In the genomic region with DNA sequence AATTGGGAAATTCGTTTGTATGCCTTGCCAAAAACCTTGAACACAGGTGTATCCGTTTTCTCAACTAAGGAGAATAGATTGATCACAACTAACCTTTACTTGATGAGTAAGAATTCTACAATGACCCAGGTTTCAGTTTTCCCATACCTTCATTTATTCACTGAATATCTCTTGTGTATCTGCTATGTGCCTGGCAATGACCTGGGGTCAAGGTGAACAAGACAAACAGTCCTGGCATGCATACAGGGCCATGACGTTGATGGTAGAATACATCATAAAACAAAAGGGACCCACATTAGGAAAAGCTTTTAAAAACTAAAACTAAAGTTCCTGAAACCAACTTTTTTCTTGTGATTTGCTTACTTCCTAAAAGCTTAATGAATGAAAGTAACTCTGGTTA, we compare ENCODE assay signal across 21 cellular contexts. TPM values are rescaled to one million over a fixed set of nuclear protein-coding genes. Genes with fewer than 3 reads are reported as not detected.
DNase-seq lines count a peak whose midpoint lies in the region; ATAC-seq and TF ChIP-seq lines count a peak whose summit lies in the region.
"Had no signal": no experiment of that assay in that cellular context is flagged by ENCODE, and none has a peak within 500 bp of the region (broad histone marks: within the 10 kb centered on the region; RNA-seq: fewer than 3 reads in every experiment).

No MANE protein-coding gene starts in this region.

- H3K4me1 ChIP-seq in breast epithelium (no peaks in the 10 kb centered on the region), Panc1 (ENCODE audit: control insufficient read depth, insufficient read depth, low read length) (peaks cover 26% of the 10 kb centered on the region), right lobe of liver (peaks cover 0 to 25% (median 10%) of the 10 kb centered on the region in 4 donors)

- no peak overlapping the region for H3K4me3 ChIP-seq in breast epithelium
- H3K4me3 ChIP-seq in Panc1 (ENCODE audit: low read depth in 2 of 2, low read length in 2 of 2), result no peak overlapping the region
- no peak overlapping the region for H3K4me3 ChIP-seq in right lobe of liver
- H3K4me3 ChIP-seq: A549 had no signal

- TF ChIP-seq CTCF in breast epithelium (IDR thresholded peaks at IDR 0.05), result no peak
- TF ChIP-seq CTCF in MCF 10A (IDR thresholded peaks at IDR 0.05; ENCODE audit: unreplicated experiment), result no peak
- no peak for TF ChIP-seq CTCF in Panc1 (IDR thresholded peaks at IDR 0.05)
- TF ChIP-seq CTCF in right lobe of liver (IDR thresholded peaks at IDR 0.05), result no peak
- TF ChIP-seq CTCF in GM13977 (IDR thresholded peaks at IDR 0.05; ENCODE audit: extremely low read depth, insufficient read depth, missing control alignments), result no peak

- no peak for TF ChIP-seq POLR2A in breast epithelium (IDR thresholded peaks at IDR 0.05)
- TF ChIP-seq POLR2A in right lobe of liver (IDR thresholded peaks at IDR 0.05), result no peak

- in situ Hi-C loops in Panc1 (cut with HindIII; ENCODE audit: low pct_unique_long_range_greater_than_20kb, low sequenced_read_pairs), result loop anchor here (5.0 kb wide), 1 partner anchor 35 kb away; the partner anchor contains the start of gene EXOSC10
- in situ Hi-C loops in GM13977 (cut with MboI; ENCODE audit: low pct_unique_long_range_greater_than_20kb, low sequenced_read_pairs, unreplicated experiment), result no loop called here

- H3K27ac ChIP-seq in breast epithelium (peak overlapping the region; percentile 66 to 72), Panc1 (ENCODE audit: low read length) (peak overlapping the region; percentile 92), right lobe of liver (no peak overlapping the region)
- H3K27ac ChIP-seq: 22Rv1, A549, C4-2B had no signal

- POLR2A ChIA-PET in MCF 10A (lab: Yijun Ruan, JAX), result interaction anchor here (0.5 to 1.1 kb wide), 2 partner anchors 41 to 258 kb away, joined by 3 read pairs; no protein-coding TSS in a partner anchor
- POLR2A ChIA-PET in Panc1 (lab: Charles Lee), result no interaction called here

- no peak for DNase-seq in breast epithelium (ENCODE audit: low spot score in 2 of 2)
- DNase-seq in MCF 10A (ENCODE audit: unreplicated experiment), result no peak
- DNase-seq in Panc1 (ENCODE audit: low read depth, low spot score), result no peak
- DNase-seq in right lobe of liver, result peak in 2 of 3 donors; percentile 32 to 58
- no peak for DNase-seq in SW480 (ENCODE audit: low spot score)
- no peak for DNase-seq in GM13977 (ENCODE audit: low spot score)
- DNase-seq: AML-193; CD4-positive, alpha-beta memory T cell; DMS153; DMS79; GDM1; H9 had no signal

- H3K36me3 ChIP-seq in breast epithelium, result peaks cover 5% of the 10 kb centered on the region
- H3K36me3 ChIP-seq in Panc1 (ENCODE audit: control insufficient read depth, insufficient read depth, low read length), result peaks cover 30% of the 10 kb centered on the region
- peaks cover 0 to 55% (median 31%) of the 10 kb centered on the region in 4 donors for H3K36me3 ChIP-seq in right lobe of liver

- CTCF ChIA-PET in MCF 10A (lab: Yijun Ruan, JAX) (interaction anchor here (0.6 to 1.3 kb wide), 2 partner anchors 11 to 112 kb away, joined by 3 read pairs; no protein-coding TSS in a partner anchor), Panc1 (lab: Charles Lee) (interaction anchor here (0.6 kb wide), 1 partner anchor 31 kb away, joined by 4 read pairs; no protein-coding TSS in a partner anchor)

- peaks cover 11% of the 10 kb centered on the region for H3K4me1 Mint-ChIP-seq in MCF 10A (ENCODE audit: insufficient read depth, unreplicated experiment)
- no peaks in the 10 kb centered on the region for H3K4me1 Mint-ChIP-seq in activated T-helper 17 cell treated with anti-CD3 and anti-CD28 coated beads, Interleukin-2, amount 50 U/mL, for 72 hours
- H3K4me1 Mint-ChIP-seq: CD4-positive, alpha-beta memory T cell; H9 had no signal

- BruUV-seq in MCF 10A (replicated peaks; lab: Mats Ljungman, UMichigan) (no TSS peak), Panc1 (replicated peaks; lab: Mats Ljungman, UMichigan) (no TSS peak)

- no peak overlapping the region for H3K27ac Mint-ChIP-seq in MCF 10A (ENCODE audit: low read depth, unreplicated experiment)
- peak overlapping the region; percentile 42 for H3K27ac Mint-ChIP-seq in activated T-helper 17 cell treated with anti-CD3 and anti-CD28 coated beads, Interleukin-2, amount 50 U/mL, for 72 hours
- H3K27ac Mint-ChIP-seq: H9 had no signal

- no peak for ATAC-seq in Panc1
- ATAC-seq in activated T-helper 17 cell treated with anti-CD3 and anti-CD28 coated beads, Interleukin-2, amount 50 U/mL, for 72 hours (replicated peaks), result no peak
- peak; percentile 30 to 50 (median 43) for ATAC-seq in right lobe of liver
- ATAC-seq in HG02759 (IDR thresholded peaks at IDR 0.05; ENCODE audit: unreplicated experiment), result no peak
- ATAC-seq: A549 had no signal

- H3K36me3 Mint-ChIP-seq in MCF 10A (ENCODE audit: insufficient read depth, unreplicated experiment), result peaks cover 78% of the 10 kb centered on the region
- peaks cover 96% of the 10 kb centered on the region for H3K36me3 Mint-ChIP-seq in activated T-helper 17 cell treated with anti-CD3 and anti-CD28 coated beads, Interleukin-2, amount 50 U/mL, for 72 hours (ENCODE audit: low read depth)

- no peaks in the 10 kb centered on the region for H3K27me3 ChIP-seq in breast epithelium
- H3K27me3 ChIP-seq in Panc1 (ENCODE audit: control insufficient read depth, insufficient read depth, low read length), result no peaks in the 10 kb centered on the region
- no peaks in the 10 kb centered on the region for H3K27me3 ChIP-seq in right lobe of liver

- intact Hi-C loops in breast epithelium (cut with DNase I; ENCODE audit: low total_unique reads), result no loop called here
- intact Hi-C loops in MCF 10A (cut with micrococcal nuclease), result no loop called here
- intact Hi-C loops in Panc1 (cut with micrococcal nuclease; ENCODE audit: unreplicated experiment), result no loop called here
- intact Hi-C loops in right lobe of liver (cut with DNase I), result no loop called here

- H3K9me3 Mint-ChIP-seq in MCF 10A (ENCODE audit: unreplicated experiment), result no peaks in the 10 kb centered on the region
- H3K9me3 Mint-ChIP-seq in activated T-helper 17 cell treated with anti-CD3 and anti-CD28 coated beads, Interleukin-2, amount 50 U/mL, for 72 hours, result no peaks in the 10 kb centered on the region
- H3K9me3 Mint-ChIP-seq: CD4-positive, alpha-beta memory T cell; H9 had no signal

- H3K4me3 Mint-ChIP-seq in MCF 10A (ENCODE audit: unreplicated experiment), result no peak overlapping the region
- no peak overlapping the region for H3K4me3 Mint-ChIP-seq in activated T-helper 17 cell treated with anti-CD3 and anti-CD28 coated beads, Interleukin-2, amount 50 U/mL, for 72 hours
- H3K4me3 Mint-ChIP-seq: CD4-positive, alpha-beta memory T cell; H9 had no signal

- H3K27me3 Mint-ChIP-seq in MCF 10A (ENCODE audit: insufficient read depth, unreplicated experiment), result no peaks in the 10 kb centered on the region
- no peaks in the 10 kb centered on the region for H3K27me3 Mint-ChIP-seq in activated T-helper 17 cell treated with anti-CD3 and anti-CD28 coated beads, Interleukin-2, amount 50 U/mL, for 72 hours
- H3K27me3 Mint-ChIP-seq: CD4-positive, alpha-beta memory T cell had no signal

- no peaks in the 10 kb centered on the region for H3K9me3 ChIP-seq in breast epithelium
- no peaks in the 10 kb centered on the region for H3K9me3 ChIP-seq in Panc1 (ENCODE audit: control insufficient read depth, insufficient read depth, low read depth, low read length)
- no peaks in the 10 kb centered on the region for H3K9me3 ChIP-seq in right lobe of liver
- H3K9me3 ChIP-seq: A549 had no signal

- 30% methylated on average over 3 of the region's 3 CpGs for WGBS in right lobe of liver (ENCODE audit: insufficient coverage, low coverage, low lambda C conversion rate, missing lambda C conversion rate)

RNA-seq across cellular contexts. Expression of gene EXOSC10, which starts 32.1 kb away (rescaled TPM):
- total RNA-seq in breast epithelium (10 to 100 TPM; 57.9 to 97.6 (median 77.7) TPM), MCF 10A (2022) (65.1 and 70.5 TPM in 2 replicates), Panc1 (2021; ENCODE audit: unreplicated experiment) (93.1 TPM), right lobe of liver (10 to 100 TPM; 13.4 to 32.4 (median 20.7) TPM)
- polyA plus RNA-seq in Panc1 (2012; ENCODE audit: insufficient read length), result 67.5 TPM
- 100 to 1,000 TPM in 1 of 2 donors, 10 to 100 TPM in 1; 69.0 to 102 TPM for total RNA-seq in activated T-helper 17 cell treated with anti-CD3 and anti-CD28 coated beads, Interleukin-2, amount 50 U/mL, for 72 hours

RNA-seq across cellular contexts. Expression of gene ANGPTL7, which starts 57.3 kb away (rescaled TPM):
- 10 to 100 TPM in 2 of 3 donors, 1 to 10 TPM in 1; 6.6 to 30.3 (median 20.0) TPM for total RNA-seq in breast epithelium
- total RNA-seq in MCF 10A (2022), result not detected in 2 replicates
- not detected for total RNA-seq in Panc1 (2021; ENCODE audit: unreplicated experiment)
- not detected for polyA plus RNA-seq in Panc1 (2012; ENCODE audit: insufficient read length)
- total RNA-seq in activated T-helper 17 cell treated with anti-CD3 and anti-CD28 coated beads, Interleukin-2, amount 50 U/mL, for 72 hours, result not detected
- not detected for total RNA-seq in right lobe of liver
- total RNA-seq: CD4-positive, alpha-beta memory T cell; Daoy; H1; H9; HT-29 had no signal
- polyA plus RNA-seq: A549; BJ; CD4-positive, alpha-beta memory T cell; H1 had no signal

Comparison
In these comparisons a context has a peak if more than half of its experiments do, and no peak if none do; other contexts are left out.
1. DNase-seq: peak in right lobe of liver (2 of 3); none in breast epithelium (0 of 2), MCF 10A (single experiment), Panc1 (single experiment), SW480 (single experiment) and GM13977 (single experiment).
2. H3K27ac ChIP-seq: peak in breast epithelium (2 of 2) and Panc1 (single experiment); none in right lobe of liver (0 of 3).
3. ATAC-seq: peak in right lobe of liver (4 of 4); none in Panc1 (single experiment), activated T-helper 17 cell treated with anti-CD3 and anti-CD28 coated beads, Interleukin-2, amount 50 U/mL, for 72 hours (single experiment) and HG02759 (single experiment).